In the genomic region with DNA sequence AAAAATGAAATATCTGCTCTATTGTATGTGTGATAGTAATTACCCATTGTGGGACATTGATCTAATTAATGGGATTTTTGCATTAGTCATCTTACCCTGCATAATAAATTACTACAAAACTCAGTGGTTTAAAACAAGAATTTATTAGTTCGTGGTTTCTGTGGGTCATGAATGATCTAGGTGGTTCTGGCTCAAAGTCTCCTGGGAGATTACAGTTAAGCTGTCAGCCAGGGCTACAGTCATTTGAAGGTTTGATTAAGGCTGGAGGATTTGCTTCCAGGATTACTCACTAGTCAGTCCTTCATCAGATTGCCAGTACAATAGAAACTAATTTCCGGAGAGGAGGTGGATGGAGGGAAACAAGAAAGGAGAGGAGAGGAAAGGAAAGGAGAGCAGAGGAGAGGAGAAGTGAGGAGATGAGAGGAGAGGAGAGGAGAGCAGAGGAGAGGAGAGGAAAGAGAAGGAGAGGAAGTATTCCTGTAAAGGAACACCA, we compare ENCODE assay signal across 13 cellular contexts.
A peak's percentile ranks its signal among the peaks of the same experiment; 100 is the strongest.
DNase-seq lines count a peak whose midpoint lies in the region; ATAC-seq, FAIRE-seq and TF ChIP-seq lines count a peak whose summit lies in the region.
"Had no signal": no experiment of that assay in that cellular context is flagged by ENCODE, and none has a peak within 500 bp of the region (broad histone marks: within the 10 kb centered on the region; RNA-seq: fewer than 3 reads in every experiment).

No MANE protein-coding gene starts in this region.

- peaks cover 23% of the 10 kb centered on the region for H3K4me1 ChIP-seq in adipocyte (ENCODE audit: control insufficient read depth, insufficient read depth, low read length)

- H3K9ac ChIP-seq in adipocyte (ENCODE audit: low read length) = no peak overlapping the region

- peak; percentile 53 for ATAC-seq in HG02610 (IDR thresholded peaks at IDR 0.05; ENCODE audit: unreplicated experiment)
- no peak for ATAC-seq in HG02852 (IDR thresholded peaks at IDR 0.05; ENCODE audit: unreplicated experiment)
- ATAC-seq: activated T-cell treated with anti-CD3 and anti-CD28 coated beads, Interleukin-2, amount 50 U/mL, for 4 hours; left cardiac atrium had no signal

- no peak for TF ChIP-seq CTCF in kidney epithelial cell (IDR thresholded peaks at IDR 0.05; ENCODE audit: insufficient read depth, low read length, poor library complexity, severe bottlenecking)

- FAIRE-seq in frontal cortex (lab: Jason Lieb, UNC) = no peak

- H3K4me3 ChIP-seq in adipocyte (ENCODE audit: low read length) (no peak overlapping the region), kidney epithelial cell (ENCODE audit: low read depth, low read length) (no peak overlapping the region)
- H3K4me3 ChIP-seq: SJSA1 had no signal

- no peaks in the 10 kb centered on the region for H3K9me3 ChIP-seq in adipocyte (ENCODE audit: control insufficient read depth, low read length)
- H3K9me3 ChIP-seq: SJSA1 had no signal

- DNase-seq in AG20443 (ENCODE audit: low spot score) = peak; percentile 45
- peak; percentile 15 for DNase-seq in adipocyte (ENCODE audit: low read depth)
- peak; percentile 29 for DNase-seq in kidney epithelial cell (ENCODE audit: low read depth)
- DNase-seq in OCI-M2 (lab: John Stamatoyannopoulos, UW; ENCODE audit: unreplicated experiment) = no peak
- no peak for DNase-seq in GDM1 (lab: John Stamatoyannopoulos, UW)
- no peak for DNase-seq in frontal cortex (ENCODE audit: low spot score in 2 of 2)
- DNase-seq: activated T-cell treated with anti-CD3 and anti-CD28 coated beads, Interleukin-2, amount 50 U/mL, for 4 hours; Kasumi-1; left cardiac atrium; NCI-H345 had no signal

- no peaks in the 10 kb centered on the region for H3K27me3 ChIP-seq in adipocyte (replicated peaks; ENCODE audit: control insufficient read depth, insufficient read depth, low read length)
- H3K27me3 ChIP-seq in kidney epithelial cell (ENCODE audit: control insufficient read depth, insufficient read depth, low read length) = no peaks in the 10 kb centered on the region
- H3K27me3 ChIP-seq: SJSA1 had no signal

- H3K36me3 ChIP-seq in adipocyte (ENCODE audit: control insufficient read depth, insufficient read depth, low read length, severe bottlenecking) (no peaks in the 10 kb centered on the region), kidney epithelial cell (ENCODE audit: control insufficient read depth, insufficient read depth, low read length) (no peaks in the 10 kb centered on the region)
- H3K36me3 ChIP-seq: SJSA1 had no signal

Comparison
In these comparisons a context has a peak if more than half of its experiments do, and no peak if none do; other contexts are left out.
1. DNase-seq: peak in AG20443 (single experiment), adipocyte (single experiment) and kidney epithelial cell (single experiment); none in OCI-M2 (single experiment), GDM1 (single experiment) and frontal cortex (0 of 2).